Comparison of ENCODE assay signal across 24 cellular contexts in genomic region chr17:19750835-19751234, GRCh38. TPM values are rescaled to one million over a fixed set of nuclear protein-coding genes. Genes with fewer than 3 reads are reported as not detected.
DNase-seq lines count a peak whose midpoint lies in the region; ATAC-seq, FAIRE-seq and TF ChIP-seq lines count a peak whose summit lies in the region.
"Had no signal": no experiment of that assay in that cellular context is flagged by ENCODE, and none has a peak within 500 bp of the region (broad histone marks: within the 10 kb centered on the region; RNA-seq: fewer than 3 reads in every experiment).

No MANE protein-coding gene starts in this region.

- H3K9me3 ChIP-seq in A549 (no peaks in the 10 kb centered on the region), trophoblast cell (ENCODE audit: insufficient read depth, low read depth, low read length) (peaks cover 6% of the 10 kb centered on the region)

- H3K4me3 Mint-ChIP-seq in chondrocyte (ENCODE audit: unreplicated experiment), result no peak overlapping the region
- no peak overlapping the region for H3K4me3 Mint-ChIP-seq in immature natural killer cell
- H3K4me3 Mint-ChIP-seq: activated CD4-positive, alpha-beta T cell treated with anti-CD3 and anti-CD28 coated beads, Interleukin-2, amount 10 ng/mL, durations not matched to agents 7 days and 5 days; CD8-positive, alpha-beta T cell; nephron had no signal

- no peak overlapping the region for H3K14ac ChIP-seq in trophoblast cell (ENCODE audit: low read length)

- no peak overlapping the region for H3K18ac ChIP-seq in trophoblast cell (ENCODE audit: low read length)

- H3K27ac ChIP-seq in A549 (peak overlapping the region; percentile 98 to 100), trophoblast cell (ENCODE audit: low read depth, low read length) (no peak overlapping the region)

- H3K79me1 ChIP-seq in trophoblast cell (ENCODE audit: low read length), result no peaks in the 10 kb centered on the region

- no peaks in the 10 kb centered on the region for H3K27me3 ChIP-seq in trophoblast cell (ENCODE audit: insufficient read depth, low read length)

- POLR2A ChIA-PET in A549 (lab: Yijun Ruan, JAX), result no interaction called here

- TF ChIP-seq POLR2A in A549 (IDR thresholded peaks at IDR 0.05; ENCODE audit: low read length), result no peak

- peaks cover 37% of the 10 kb centered on the region for H3K4me1 Mint-ChIP-seq in chondrocyte (ENCODE audit: low read depth)
- H3K4me1 Mint-ChIP-seq in immature natural killer cell, result no peaks in the 10 kb centered on the region
- H3K4me1 Mint-ChIP-seq: activated CD4-positive, alpha-beta T cell treated with anti-CD3 and anti-CD28 coated beads, Interleukin-2, amount 10 ng/mL, durations not matched to agents 7 days and 5 days had no signal

- CTCF ChIA-PET in A549 (lab: Yijun Ruan, JAX), result interaction anchor here (0.6 to 20.1 kb wide), 5 partner anchors 12 to 388 kb away, joined by 3 to 681 read pairs (median 8); partner anchors contain the start of gene B9D1

- H2BK120ac ChIP-seq in trophoblast cell (ENCODE audit: insufficient read depth, low read length, poor library complexity), result no peak overlapping the region

- TF ChIP-seq EP300 in A549 (IDR thresholded peaks at IDR 0.05), result no peak

- H3K27me3 Mint-ChIP-seq in chondrocyte (ENCODE audit: low read depth) (peaks cover 3% of the 10 kb centered on the region), immature natural killer cell (ENCODE audit: low read depth in 3 of 3) (peaks cover 4 to 10% (median 5%) of the 10 kb centered on the region in 3 donors)

- no peak overlapping the region for H3K23ac ChIP-seq in trophoblast cell (ENCODE audit: low read length)

- no peak overlapping the region for H2AFZ ChIP-seq in trophoblast cell (ENCODE audit: insufficient read depth, low read length, poor library complexity)

- WGBS in A549 (ENCODE audit: missing lambda C conversion rate), result 75% methylated on average over 3 of the region's 3 CpGs
- no CpG with 5 or more reads among the region's 3 CpGs for WGBS in trophoblast cell (ENCODE audit: extremely low coverage, insufficient coverage, insufficient read length)

- H2AK5ac ChIP-seq in trophoblast cell (ENCODE audit: low read length), result no peak overlapping the region

- H3K4me2 ChIP-seq in A549 (peak overlapping the region; percentile 77; the same call in 1 of the 3 replicates), trophoblast cell (ENCODE audit: low read length) (no peak overlapping the region)
- H3K4me2 ChIP-seq: smooth muscle cell had no signal

- no peak for TF ChIP-seq RAD21 in A549 (conservative IDR thresholded peaks at IDR 0.05 in 1 of 2, IDR thresholded peaks at IDR 0.05 in 1 of 2)

- no peaks in the 10 kb centered on the region for H3K9me3 Mint-ChIP-seq in chondrocyte (ENCODE audit: low read depth)
- no peaks in the 10 kb centered on the region for H3K9me3 Mint-ChIP-seq in immature natural killer cell
- H3K9me3 Mint-ChIP-seq: activated CD4-positive, alpha-beta T cell treated with anti-CD3 and anti-CD28 coated beads, Interleukin-2, amount 10 ng/mL, durations not matched to agents 7 days and 5 days; CD8-positive, alpha-beta T cell; nephron had no signal

- H3K4me3 ChIP-seq in A549, result no peak overlapping the region
- peak overlapping the region; percentile 47 for H3K4me3 ChIP-seq in trophoblast cell (ENCODE audit: low read depth, low read length)
- H3K4me3 ChIP-seq: smooth muscle cell had no signal

- no peak overlapping the region for H3K4ac ChIP-seq in trophoblast cell (ENCODE audit: low read depth, low read length)

- TF ChIP-seq CTCF in A549 (IDR thresholded peaks at IDR 0.05) (no peak; the same call in 2 of the 3 replicates), chondrocyte (IDR thresholded peaks at IDR 0.05) (no peak)

- no peaks in the 10 kb centered on the region for H3K36me3 Mint-ChIP-seq in chondrocyte (ENCODE audit: low read depth)
- H3K36me3 Mint-ChIP-seq in immature natural killer cell, result no peaks in the 10 kb centered on the region
- H3K36me3 Mint-ChIP-seq: CD8-positive, alpha-beta T cell had no signal

- H2BK5ac ChIP-seq in trophoblast cell (ENCODE audit: low read depth, low read length, poor library complexity), result no peak overlapping the region

- H4K12ac ChIP-seq in trophoblast cell (ENCODE audit: low read depth, low read length), result no peak overlapping the region

- ATAC-seq in A549 (no peak), HG03139 (IDR thresholded peaks at IDR 0.05; ENCODE audit: unreplicated experiment) (no peak), HG02763 (IDR thresholded peaks at IDR 0.05; ENCODE audit: unreplicated experiment) (no peak)
- ATAC-seq: CD8-positive, alpha-beta T cell; Right ventricle myocardium inferior had no signal

- no peak overlapping the region for H4K8ac ChIP-seq in trophoblast cell (ENCODE audit: low read depth, low read length)

- H3K27ac Mint-ChIP-seq in chondrocyte (ENCODE audit: unreplicated experiment), result no peak overlapping the region
- H3K27ac Mint-ChIP-seq in immature natural killer cell, result no peak overlapping the region
- H3K27ac Mint-ChIP-seq: activated CD4-positive, alpha-beta T cell treated with anti-CD3 and anti-CD28 coated beads, Interleukin-2, amount 10 ng/mL, durations not matched to agents 7 days and 5 days; CD8-positive, alpha-beta T cell had no signal

- H3K9ac ChIP-seq in trophoblast cell (ENCODE audit: low read length), result no peak overlapping the region

- H3K4me1 ChIP-seq in A549 (peaks cover 87% of the 10 kb centered on the region), trophoblast cell (ENCODE audit: control insufficient read depth in 1 of 2, insufficient read depth in 2 of 2, low read length in 2 of 2) (no peaks in the 10 kb centered on the region)

- H2BK12ac ChIP-seq in trophoblast cell (ENCODE audit: low read length), result no peak overlapping the region

- FAIRE-seq in A549 (lab: Jason Lieb, UNC), result no peak
- FAIRE-seq: kidney had no signal

- DNase-seq in A549 (ENCODE audit: low read depth in 1 of 2, low spot score in 1 of 2) (peak in 1 of 2 experiments; percentile 55), LHCN-M2 (ENCODE audit: low read depth) (peak; percentile 27), chondrocyte (ENCODE audit: low spot score) (peak; percentile 46), trophoblast cell (no peak), cerebellum (ENCODE audit: low spot score) (no peak), immature natural killer cell (no peak)
- DNase-seq: activated CD4-positive, alpha-beta T cell treated with anti-CD3 and anti-CD28 coated beads, Interleukin-2, amount 10 ng/mL, durations not matched to agents 7 days and 5 days; activated CD8-positive, alpha-beta memory T cell treated with anti-CD3 and anti-CD28 coated beads, Interleukin-2, amount 50 U/mL, for 4 hours; activated gamma-delta T cell treated with Interleukin-2 at 50 U/mL for 16 hours; CD8-positive, alpha-beta T cell; foreskin fibroblast; hippocampal formation; Kasumi-1; kidney; mesendoderm; NCI-H1417; NCI-H524 treated with DMSO at 0.1 percent for 48 hours; stimulated activated CD4-positive, alpha-beta T cell treated with anti-CD3 and anti-CD28 coated beads, Interleukin-4, amount 100 ng/mL, for 24 hours had no signal

- no peaks in the 10 kb centered on the region for H3K79me2 ChIP-seq in trophoblast cell (ENCODE audit: control insufficient read depth, insufficient read depth, low read length, poor library complexity)

- H3K36me3 ChIP-seq in trophoblast cell (ENCODE audit: control insufficient read depth in 1 of 2, insufficient read depth in 2 of 2, low read length in 2 of 2), result no peaks in the 10 kb centered on the region

- H4K91ac ChIP-seq in trophoblast cell (ENCODE audit: low read depth, low read length), result no peak overlapping the region

TF ChIP-seq in A549, 52 proteins besides CTCF, POLR2A, EP300 and RAD21 (continues in another document):
- TF ChIP-seq FOSB (CRISPR knock-in tag; IDR thresholded peaks at IDR 0.05), result 0 out of 2 replicates have a peak, but pooled peaks have one; percentile 31
- no peak for TF ChIP-seq RFX5 (IDR thresholded peaks at IDR 0.05)
- TF ChIP-seq BCL3 (IDR thresholded peaks at IDR 0.05), result no peak
- no peak for TF ChIP-seq MYC (IDR thresholded peaks at IDR 0.05; ENCODE audit: borderline replicate concordance, low read length)

RNA-seq across cellular contexts. Expression of gene ALDH3A1, which starts 2.7 kb away (rescaled TPM):
- polyA plus RNA-seq in A549 (2011; rRNA removed) (1,190 and 1,547 TPM in 2 replicates), A549 (2017; fragmentation: RNase III; extraction: RNeasy Plus Mini Kit Qiagen cat#74134 plus additional on column Dnase treatment) (833 to 1,094 TPM (median 959 TPM) in 3 replicates), immature natural killer cell (under 1 TPM in 2 of 3 donors, not detected in 1; 0.31 to 0.43 TPM)
- 723 and 1,237 TPM in 2 replicates for polyA plus RNA-seq in A549 (2012; cell fraction: cytosol; rRNA removed)
- 1,160 and 1,222 TPM in 2 replicates for polyA plus RNA-seq in A549 (2012; cell fraction: nucleus; rRNA removed)
- 958 and 1,042 TPM in 2 replicates for polyA minus RNA-seq in A549 (2011; rRNA and poly(A)+ RNA removed)
- total RNA-seq in LHCN-M2 (2014; rRNA removed) (not detected in 2 replicates), chondrocyte (1.6 TPM in 1 of 3 replicates, not detected in the others), cerebellum (not detected)
- polyA plus RNA-seq in LHCN-M2 (2012), result 0.10 TPM
- polyA plus RNA-seq in trophoblast cell (2013), result 0.03 TPM in 1 of 2 replicates, not detected in the other
- total RNA-seq: activated CD4-positive, alpha-beta T cell treated with anti-CD3 and anti-CD28 coated beads, Interleukin-2, amount 10 ng/mL, durations not matched to agents 7 days and 5 days; CD8-positive, alpha-beta T cell; Right ventricle myocardium inferior had no signal
- polyA plus RNA-seq: smooth muscle cell had no signal

RNA-seq across cellular contexts. Expression of gene SLC47A2, which starts 34.5 kb away (rescaled TPM):
- 0.07 and 0.13 TPM in 2 replicates for polyA plus RNA-seq in A549 (2011; rRNA removed)
- 0.04 and 0.05 TPM in 2 replicates for polyA plus RNA-seq in A549 (2012; cell fraction: cytosol; rRNA removed)
- 0.26 and 0.44 TPM in 2 replicates for polyA plus RNA-seq in A549 (2012; cell fraction: nucleus; rRNA removed)
- polyA plus RNA-seq in A549 (2017; fragmentation: RNase III; extraction: RNeasy Plus Mini Kit Qiagen cat#74134 plus additional on column Dnase treatment), result 0.16 to 0.27 TPM (median 0.22 TPM) in 3 replicates
- 0.15 and 0.21 TPM in 2 replicates for polyA minus RNA-seq in A549 (2011; rRNA and poly(A)+ RNA removed)
- not detected in 2 replicates for total RNA-seq in LHCN-M2 (2014; rRNA removed)
- polyA plus RNA-seq in LHCN-M2 (2012), result 0.04 TPM
- not detected in 3 replicates for total RNA-seq in chondrocyte
- polyA plus RNA-seq in trophoblast cell (2013), result not detected in 2 replicates
- 0.27 TPM for total RNA-seq in cerebellum
- not detected for polyA plus RNA-seq in immature natural killer cell
- total RNA-seq: activated CD4-positive, alpha-beta T cell treated with anti-CD3 and anti-CD28 coated beads, Interleukin-2, amount 10 ng/mL, durations not matched to agents 7 days and 5 days; CD8-positive, alpha-beta T cell; Right ventricle myocardium inferior; smooth muscle cell had no signal
- polyA plus RNA-seq: smooth muscle cell, urinary bladder had no signal

Comparison
In these comparisons a context has a peak if more than half of its experiments do, and no peak if none do; other contexts are left out.
1. DNase-seq: peak in LHCN-M2 (single experiment) and chondrocyte (single experiment); none in trophoblast cell (0 of 2), cerebellum (single experiment) and immature natural killer cell (0 of 3).